22 cellular contexts compared by ENCODE assay signal in the genomic region with DNA sequence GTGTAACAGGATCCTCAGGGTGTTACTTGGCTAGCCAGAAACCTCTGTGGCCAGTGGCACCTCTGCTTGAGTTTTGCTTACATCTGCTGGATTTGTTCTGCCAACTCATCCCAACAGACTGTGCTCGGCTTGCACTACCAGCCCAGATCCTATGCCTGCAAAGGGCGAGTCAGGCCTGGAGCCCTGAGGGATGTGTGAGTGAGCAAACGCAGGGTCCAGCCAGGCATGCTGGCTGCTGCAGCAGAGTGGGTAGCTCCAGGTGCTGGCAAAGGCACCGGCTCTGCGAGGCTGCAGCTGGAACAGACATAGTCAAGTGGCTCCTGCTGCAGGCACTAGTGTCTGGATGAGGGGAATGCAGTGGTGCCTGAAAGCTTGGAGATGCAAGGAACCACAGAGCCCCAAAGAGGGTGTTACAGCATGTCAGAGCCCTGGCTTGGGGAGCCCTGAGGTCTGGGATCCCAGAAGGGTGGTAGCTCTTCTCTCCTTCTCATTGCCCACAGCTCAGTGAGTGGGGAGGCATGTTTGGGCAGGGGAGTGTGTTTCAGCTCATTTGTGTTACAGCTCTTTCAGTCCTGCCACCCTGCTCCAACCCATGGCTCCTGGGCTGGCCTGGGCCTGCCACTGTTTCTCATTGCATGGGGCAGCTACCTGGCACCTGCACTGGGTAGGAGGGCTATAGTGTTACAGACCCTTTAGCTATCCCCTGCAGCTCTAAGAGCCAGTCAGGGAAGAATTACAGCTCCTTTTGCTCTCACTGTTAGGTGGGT.
DNase-seq lines count a peak whose midpoint lies in the region; FAIRE-seq and TF ChIP-seq lines count a peak whose summit lies in the region.
"Had no signal": no experiment of that assay in that cellular context is flagged by ENCODE, and none has a peak within 500 bp of the region (broad histone marks: within the 10 kb centered on the region; RNA-seq: fewer than 3 reads in every experiment).

No MANE protein-coding gene starts in this region.

- H3K4me3 Mint-ChIP-seq in mesothelial cell of epicardium, result no peak overlapping the region
- H3K4me3 Mint-ChIP-seq: activated CD4-positive, alpha-beta T cell treated with anti-CD3 and anti-CD28 coated beads, Interleukin-2, amount 10 ng/mL, durations not matched to agents 7 days and 5 days; activated naive CD8-positive, alpha-beta T cell treated with anti-CD3 and anti-CD28 coated beads, Interleukin-2, amount 50 U/mL, for 24 hours; activated T-cell treated with anti-CD3 and anti-CD28 coated beads, Interleukin-2, amount 50 U/mL, for 4 hours; natural killer cell treated with Interleukin-12 subunit alpha and Interleukin-12 subunit beta and Interleukin-15 and Interleukin-18, amount 100 ng/mL, for 72 hours had no signal

- H2AFZ ChIP-seq in neuronal stem cell (ENCODE audit: low read length), result no peak overlapping the region

- no peak overlapping the region for H2BK120ac ChIP-seq in neuronal stem cell (ENCODE audit: low read depth, low read length)

- H3K27me3 Mint-ChIP-seq in mesothelial cell of epicardium (ENCODE audit: low read depth), result no peaks in the 10 kb centered on the region
- H3K27me3 Mint-ChIP-seq: activated CD4-positive, alpha-beta T cell treated with anti-CD3 and anti-CD28 coated beads, Interleukin-2, amount 10 ng/mL, durations not matched to agents 7 days and 5 days; activated naive CD8-positive, alpha-beta T cell treated with anti-CD3 and anti-CD28 coated beads, Interleukin-2, amount 50 U/mL, for 24 hours; natural killer cell treated with Interleukin-12 subunit alpha and Interleukin-12 subunit beta and Interleukin-15 and Interleukin-18, amount 100 ng/mL, for 72 hours had no signal

- H4K91ac ChIP-seq in neuronal stem cell (ENCODE audit: low read depth, low read length, poor library complexity), result no peak overlapping the region

- H3K4ac ChIP-seq in neuronal stem cell (ENCODE audit: low read length), result no peak overlapping the region

- no peaks in the 10 kb centered on the region for H3K27me3 ChIP-seq in bronchial epithelial cell (ENCODE audit: control insufficient read depth, insufficient read depth, low read length)
- H3K27me3 ChIP-seq in neuronal stem cell (ENCODE audit: control insufficient read depth in 3 of 3, insufficient read depth in 3 of 3, low read depth in 1 of 3, low read length in 3 of 3), result no peaks in the 10 kb centered on the region
- H3K27me3 ChIP-seq: tibial nerve had no signal

- no peak overlapping the region for H3K14ac ChIP-seq in neuronal stem cell (ENCODE audit: low read length)

- DNase-seq in HPDE6-E6E7 (ENCODE audit: extremely low spot score) (peak; percentile 13), NCI-H345 (lab: John Stamatoyannopoulos, UW) (peak; percentile 60), bronchial epithelial cell (ENCODE audit: low read depth) (peak; percentile 85), neuronal stem cell (ENCODE audit: low spot score) (no peak), mesothelial cell of epicardium (ENCODE audit: low spot score in 2 of 2, unreplicated experiment in 2 of 2) (no peak), AML-193 (lab: John Stamatoyannopoulos, UW) (no peak)
- DNase-seq in stimulated activated CD4-positive, alpha-beta T cell treated with anti-CD3 and anti-CD28 coated beads, Interleukin-4, amount 100 ng/mL, for 4 hours, result no peak
- DNase-seq: activated CD4-positive, alpha-beta T cell treated with anti-CD3 and anti-CD28 coated beads, Interleukin-2, amount 10 ng/mL, durations not matched to agents 7 days and 5 days; activated naive CD8-positive, alpha-beta T cell treated with anti-CD3 and anti-CD28 coated beads, Interleukin-2, amount 50 U/mL, for 24 hours; activated T-cell treated with anti-CD3 and anti-CD28 coated beads, Interleukin-2, amount 50 U/mL, for 4 hours; DND-41; lower lobe of right lung; NCI-H2029 treated with DMSO at 0.1 percent for 48 hours; NCI-H446 treated with DMSO at 0.1 percent for 48 hours; SIG-M5; SW 1271; T-helper 9 cell; WERI-Rb-1 had no signal

- no peak overlapping the region for H2AK5ac ChIP-seq in neuronal stem cell (ENCODE audit: low read depth, low read length)

- no peak overlapping the region for H3K23ac ChIP-seq in neuronal stem cell (ENCODE audit: low read depth, low read length, poor library complexity)

- H3K27ac ChIP-seq in neuronal stem cell (replicated peaks; ENCODE audit: low read length), result no peak overlapping the region
- H3K27ac ChIP-seq: C4-2B, lower lobe of right lung, tibial nerve, WERI-Rb-1 had no signal

- no peak overlapping the region for H2BK5ac ChIP-seq in neuronal stem cell (ENCODE audit: low read length)

- no peak for FAIRE-seq in bronchial epithelial cell (lab: Jason Lieb, UNC)

- H3K27ac Mint-ChIP-seq in mesothelial cell of epicardium, result no peak overlapping the region
- H3K27ac Mint-ChIP-seq: activated CD4-positive, alpha-beta T cell treated with anti-CD3 and anti-CD28 coated beads, Interleukin-2, amount 10 ng/mL, durations not matched to agents 7 days and 5 days; activated naive CD8-positive, alpha-beta T cell treated with anti-CD3 and anti-CD28 coated beads, Interleukin-2, amount 50 U/mL, for 24 hours; natural killer cell treated with Interleukin-12 subunit alpha and Interleukin-12 subunit beta and Interleukin-15 and Interleukin-18, amount 100 ng/mL, for 72 hours had no signal

- H2BK12ac ChIP-seq in neuronal stem cell (ENCODE audit: low read length), result no peak overlapping the region

- no peaks in the 10 kb centered on the region for H3K9me3 Mint-ChIP-seq in mesothelial cell of epicardium

- H3K36me3 ChIP-seq in bronchial epithelial cell (ENCODE audit: control insufficient read depth, insufficient read depth, low read length) (no peaks in the 10 kb centered on the region), neuronal stem cell (replicated peaks in 1 of 2; ENCODE audit: control insufficient read depth in 2 of 2, insufficient read depth in 2 of 2, low read length in 2 of 2) (no peaks in the 10 kb centered on the region)
- H3K36me3 ChIP-seq: lower lobe of right lung, tibial nerve, WERI-Rb-1 had no signal

- no peaks in the 10 kb centered on the region for H3K79me1 ChIP-seq in neuronal stem cell (ENCODE audit: low read depth, low read length)

- peak overlapping the region; percentile 5 for H3K18ac ChIP-seq in neuronal stem cell (ENCODE audit: low read length)

- H3K4me2 ChIP-seq in neuronal stem cell (ENCODE audit: insufficient read depth, low read length, poor library complexity, severe bottlenecking), result no peak overlapping the region

- H3K4me1 ChIP-seq in neuronal stem cell (ENCODE audit: control insufficient read depth in 2 of 2, insufficient read depth in 1 of 2, low read depth in 1 of 2, low read length in 2 of 2), result no peaks in the 10 kb centered on the region
- H3K4me1 ChIP-seq: lower lobe of right lung, tibial nerve had no signal

- peak overlapping the region; percentile 4 for H2BK15ac ChIP-seq in neuronal stem cell (ENCODE audit: low read length)

- H3K36me3 Mint-ChIP-seq in mesothelial cell of epicardium, result no peaks in the 10 kb centered on the region

- no peak for TF ChIP-seq CTCF in bronchial epithelial cell (IDR thresholded peaks at IDR 0.05; ENCODE audit: insufficient read depth, low read length, severe bottlenecking)
- no peak for TF ChIP-seq CTCF in mesothelial cell of epicardium (IDR thresholded peaks at IDR 0.05; ENCODE audit: unreplicated experiment)

- H3K4me1 Mint-ChIP-seq in mesothelial cell of epicardium, result no peaks in the 10 kb centered on the region
- H3K4me1 Mint-ChIP-seq: activated CD4-positive, alpha-beta T cell treated with anti-CD3 and anti-CD28 coated beads, Interleukin-2, amount 10 ng/mL, durations not matched to agents 7 days and 5 days; activated naive CD8-positive, alpha-beta T cell treated with anti-CD3 and anti-CD28 coated beads, Interleukin-2, amount 50 U/mL, for 24 hours had no signal

- no peak overlapping the region for H4K8ac ChIP-seq in neuronal stem cell (ENCODE audit: low read depth, low read length)

- no CpG with 5 or more reads among the region's 5 CpGs for WGBS in neuronal stem cell (ENCODE audit: extremely low coverage in 2 of 2, insufficient read length in 2 of 2, insufficient replicate concordance in 1 of 2), 2 donors

- peak overlapping the region; percentile 47 for H3K9ac ChIP-seq in neuronal stem cell (ENCODE audit: low read depth, low read length, poor library complexity)

- no peaks in the 10 kb centered on the region for H3K9me3 ChIP-seq in neuronal stem cell (replicated peaks in 1 of 2; ENCODE audit: control insufficient read depth in 2 of 2, insufficient read depth in 1 of 2, low read depth in 1 of 2, low read length in 2 of 2)
- H3K9me3 ChIP-seq: lower lobe of right lung, tibial nerve had no signal

- H3K4me3 ChIP-seq in bronchial epithelial cell (ENCODE audit: low read depth, low read length) (no peak overlapping the region), neuronal stem cell (ENCODE audit: low read length in 2 of 2) (peak overlapping the region in 1 of 2 donors; percentile 57)
- H3K4me3 ChIP-seq: lower lobe of right lung, mucosa of descending colon, tibial nerve had no signal

Comparison
In these comparisons a context has a peak if more than half of its experiments do, and no peak if none do; other contexts are left out.
1. DNase-seq: peak in HPDE6-E6E7 (single experiment), NCI-H345 (single experiment) and bronchial epithelial cell (single experiment); none in neuronal stem cell (single experiment), mesothelial cell of epicardium (0 of 2), stimulated activated CD4-positive, alpha-beta T cell treated with anti-CD3 and anti-CD28 coated beads, Interleukin-4, amount 100 ng/mL, for 4 hours (0 of 2) and AML-193 (0 of 2).